Comparison of ENCODE assay signal across 8 cellular contexts in genomic region chr9:136849960-136850865, GRCh38. TPM values are rescaled to one million over a fixed set of nuclear protein-coding genes. Genes with fewer than 3 reads are reported as not detected.
DNase-seq lines count a peak whose midpoint lies in the region; ATAC-seq and TF ChIP-seq lines count a peak whose summit lies in the region.

No MANE protein-coding gene starts in this region.

- H3K27ac ChIP-seq in HUES6 (ENCODE audit: low read depth, low read length) (no peak overlapping the region), iPS-20b (ENCODE audit: low read length) (no peak overlapping the region), stomach (peak overlapping the region; percentile 76 to 93 (median 91))

- TF ChIP-seq CTCF in stomach (IDR thresholded peaks at IDR 0.05): no peak

- H3K9me3 ChIP-seq in HUES6 (ENCODE audit: control insufficient read depth, insufficient read depth, low read depth, low read length) (no peaks in the 10 kb centered on the region), iPS-20b (ENCODE audit: insufficient read depth, low read depth, low read length) (no peaks in the 10 kb centered on the region), stomach (no peaks in the 10 kb centered on the region)

- peak overlapping the region; percentile 73 for H3K27ac Mint-ChIP-seq in activated naive CD8-positive, alpha-beta T cell treated with anti-CD3 and anti-CD28 coated beads, Interleukin-2, amount 10 ng/mL, durations not matched to agents 7 days and 5 days

- H3K9ac ChIP-seq in HUES6 (ENCODE audit: low read length) (peak overlapping the region; percentile 78), iPS-20b (ENCODE audit: low read depth, low read length) (peak overlapping the region; percentile 65; the same call in 1 of the 2 replicates)

- in situ Hi-C loops in G401 (cut with HindIII; ENCODE audit: low sequenced_read_pairs): no loop called here

- H3K27me3 ChIP-seq in HUES6 (ENCODE audit: control insufficient read depth, insufficient read depth, low read length) (peaks cover 5% of the 10 kb centered on the region; the same call in 1 of the 2 replicates), iPS-20b (ENCODE audit: insufficient read depth, low read length) (peaks cover 6% of the 10 kb centered on the region; the same call in 1 of the 2 replicates), stomach (peaks cover 8 to 34% (median 23%) of the 10 kb centered on the region in 3 donors)

- TF ChIP-seq EP300 in stomach (IDR thresholded peaks at IDR 0.05): no peak

- peaks cover 5% of the 10 kb centered on the region for H3K4me1 Mint-ChIP-seq in activated naive CD8-positive, alpha-beta T cell treated with anti-CD3 and anti-CD28 coated beads, Interleukin-2, amount 10 ng/mL, durations not matched to agents 7 days and 5 days

- POLR2A ChIA-PET in activated naive CD8-positive, alpha-beta T cell treated with anti-CD3 and anti-CD28 coated beads, Interleukin-2, amount 10 ng/mL, durations not matched to agents 7 days and 5 days (lab: Charles Lee): interaction anchor here (1.2 kb wide), 1 partner anchor 36 kb away, joined by 5 read pairs; the partner anchor contains the start of gene TRAF2

- peaks cover 9% of the 10 kb centered on the region for H3K4me1 ChIP-seq in HUES6 (ENCODE audit: control insufficient read depth, insufficient read depth, low read length)
- H3K4me1 ChIP-seq in iPS-20b (ENCODE audit: insufficient read depth, low read length): peaks cover 4% of the 10 kb centered on the region; the same call in 1 of the 2 replicates
- H3K4me1 ChIP-seq in stomach: peaks cover 34 to 78% (median 70%) of the 10 kb centered on the region in 4 donors

- TF ChIP-seq POLR2A in stomach (IDR thresholded peaks at IDR 0.05): no peak

- intact Hi-C loops in stomach (cut with DNase I; ENCODE audit: low total_unique reads): loop anchor here (10.0 kb wide), 1 partner anchor 95 kb away; the partner anchor contains the start of genes C8G and FBXW5

- WGBS in stomach, 5 donors: 32 to 58% (median 45%) methylated on average over 27 to 43 of the region's 43 CpGs

- no peak for DNase-seq in activated naive CD8-positive, alpha-beta T cell treated with anti-CD3 and anti-CD28 coated beads, Interleukin-2, amount 10 ng/mL, durations not matched to agents 7 days and 5 days
- DNase-seq in stomach (no peak), NCI-H526 treated with DMSO at 0.1 percent for 48 hours (lab: John Stamatoyannopoulos, UW) (no peak), NCI-H187 (lab: John Stamatoyannopoulos, UW) (no peak), G401 (ENCODE audit: low spot score) (no peak)

- no peaks in the 10 kb centered on the region for H3K9me3 Mint-ChIP-seq in activated naive CD8-positive, alpha-beta T cell treated with anti-CD3 and anti-CD28 coated beads, Interleukin-2, amount 10 ng/mL, durations not matched to agents 7 days and 5 days

- peak overlapping the region; percentile 96 for H3K4me3 Mint-ChIP-seq in activated naive CD8-positive, alpha-beta T cell treated with anti-CD3 and anti-CD28 coated beads, Interleukin-2, amount 10 ng/mL, durations not matched to agents 7 days and 5 days

- H3K4me3 ChIP-seq in HUES6 (ENCODE audit: low read depth, low read length): peak overlapping the region; percentile 97
- peak overlapping the region; percentile 74 for H3K4me3 ChIP-seq in iPS-20b (ENCODE audit: low read length)
- peak overlapping the region; percentile 55 to 85 (median 61) for H3K4me3 ChIP-seq in stomach

- ATAC-seq in activated naive CD8-positive, alpha-beta T cell treated with anti-CD3 and anti-CD28 coated beads, Interleukin-2, amount 10 ng/mL, durations not matched to agents 7 days and 5 days (ENCODE audit: low read depth): no peak
- no peak for ATAC-seq in HG03378 (IDR thresholded peaks at IDR 0.05; ENCODE audit: unreplicated experiment)

- H3K36me3 ChIP-seq in HUES6 (ENCODE audit: control insufficient read depth, insufficient read depth, low read length): peaks cover 20% of the 10 kb centered on the region
- H3K36me3 ChIP-seq in iPS-20b (ENCODE audit: insufficient read depth, low read depth, low read length): peaks cover 16% of the 10 kb centered on the region
- H3K36me3 ChIP-seq in stomach: peaks cover 8 to 12% (median 10%) of the 10 kb centered on the region in 4 donors

- peaks cover 8% of the 10 kb centered on the region for H3K27me3 Mint-ChIP-seq in activated naive CD8-positive, alpha-beta T cell treated with anti-CD3 and anti-CD28 coated beads, Interleukin-2, amount 10 ng/mL, durations not matched to agents 7 days and 5 days

- peaks cover 1% of the 10 kb centered on the region for H3K36me3 Mint-ChIP-seq in activated naive CD8-positive, alpha-beta T cell treated with anti-CD3 and anti-CD28 coated beads, Interleukin-2, amount 10 ng/mL, durations not matched to agents 7 days and 5 days

RNA-seq across cellular contexts. Expression of gene PHPT1, which starts 1.0 kb away (rescaled TPM):
- 10 to 100 TPM; 80.5 to 89.0 TPM for total RNA-seq in activated naive CD8-positive, alpha-beta T cell treated with anti-CD3 and anti-CD28 coated beads, Interleukin-2, amount 10 ng/mL, durations not matched to agents 7 days and 5 days
- total RNA-seq in stomach: 10 to 100 TPM; 31.5 to 45.5 (median 38.8) TPM
- polyA plus RNA-seq in stomach: 100 to 1,000 TPM; 151 to 168 (median 156) TPM
- total RNA-seq in G401 (2014; rRNA removed; shearing (Covaris generic)): 139 and 226 TPM in 2 replicates

RNA-seq across cellular contexts. Expression of gene MAMDC4, which starts 1.9 kb away (rescaled TPM):
- 10 to 100 TPM; 16.6 to 18.0 TPM for total RNA-seq in activated naive CD8-positive, alpha-beta T cell treated with anti-CD3 and anti-CD28 coated beads, Interleukin-2, amount 10 ng/mL, durations not matched to agents 7 days and 5 days
- 100 to 1,000 TPM in 1 of 5 donors, 1 to 10 TPM in 4; 1.8 to 317 (median 5.8) TPM for total RNA-seq in stomach
- polyA plus RNA-seq in stomach: 10 to 100 TPM in 1 of 3 donors, 1 to 10 TPM in 2; 1.1 to 11.2 (median 3.1) TPM
- 1.9 TPM in 2 replicates for total RNA-seq in G401 (2014; rRNA removed; shearing (Covaris generic))

RNA-seq across cellular contexts. Expression of gene AJM1, which starts 7.9 kb away (rescaled TPM):
- total RNA-seq in activated naive CD8-positive, alpha-beta T cell treated with anti-CD3 and anti-CD28 coated beads, Interleukin-2, amount 10 ng/mL, durations not matched to agents 7 days and 5 days: 1 to 10 TPM; 6.6 to 6.7 TPM
- 10 to 100 TPM in 2 of 5 donors, 1 to 10 TPM in 3; 1.4 to 37.4 (median 9.3) TPM for total RNA-seq in stomach
- polyA plus RNA-seq in stomach: 1 to 10 TPM in 2 of 3 donors, under 1 TPM in 1; 0.46 to 3.3 (median 1.5) TPM
- 0.49 and 1.1 TPM in 2 replicates for total RNA-seq in G401 (2014; rRNA removed; shearing (Covaris generic))

RNA-seq across cellular contexts. Expression of gene EDF1, which starts 15.9 kb away (rescaled TPM):
- total RNA-seq in activated naive CD8-positive, alpha-beta T cell treated with anti-CD3 and anti-CD28 coated beads, Interleukin-2, amount 10 ng/mL, durations not matched to agents 7 days and 5 days: 100 to 1,000 TPM; 289 to 297 TPM
- 100 to 1,000 TPM; 132 to 229 (median 208) TPM for total RNA-seq in stomach
- polyA plus RNA-seq in stomach: 100 to 1,000 TPM; 572 to 798 (median 789) TPM
- 308 and 348 TPM in 2 replicates for total RNA-seq in G401 (2014; rRNA removed; shearing (Covaris generic))

RNA-seq across cellular contexts. Expression of gene TRAF2, which starts 36.1 kb away (rescaled TPM):
- total RNA-seq in activated naive CD8-positive, alpha-beta T cell treated with anti-CD3 and anti-CD28 coated beads, Interleukin-2, amount 10 ng/mL, durations not matched to agents 7 days and 5 days: 10 to 100 TPM; 44.0 to 52.1 TPM
- total RNA-seq in stomach: 100 to 1,000 TPM in 1 of 5 donors, 10 to 100 TPM in 2, 1 to 10 TPM in 2; 5.5 to 248 (median 12.8) TPM
- 10 to 100 TPM; 10.0 to 12.1 (median 11.3) TPM for polyA plus RNA-seq in stomach
- 22.6 and 36.3 TPM in 2 replicates for total RNA-seq in G401 (2014; rRNA removed; shearing (Covaris generic))

Comparison
In these comparisons a context has a peak if more than half of its experiments do, and no peak if none do; other contexts are left out.
1. H3K27ac ChIP-seq: peak in stomach (5 of 5); none in HUES6 (single experiment) and iPS-20b (single experiment).
2. Peak in every context shown above with its lines, with median percentiles within 50 percentile points of each other: H3K4me3 ChIP-seq.